ENCODE assay signal across 10 cellular contexts in genomic region chrX:45758319-45758718, GRCh38.
DNase-seq lines count a peak whose midpoint lies in the region; ATAC-seq and TF ChIP-seq lines count a peak whose summit lies in the region.
"Had no signal": no experiment of that assay in that cellular context is flagged by ENCODE, and none has a peak within 500 bp of the region (broad histone marks: within the 10 kb centered on the region; RNA-seq: fewer than 3 reads in every experiment).

No MANE protein-coding gene starts in this region.

- DNase-seq in GM12865 (ENCODE audit: low read depth) (peak; percentile 79), Panc1 (ENCODE audit: low read depth, low spot score) (no peak), amniotic stem cell (lab: John Stamatoyannopoulos, UW) (peak; percentile 59), non-pigmented ciliary epithelial cell (ENCODE audit: low read depth) (peak; percentile 74), lower leg skin (ENCODE audit: low spot score in 2 of 2) (no peak), COLO829 (ENCODE audit: low spot score) (no peak), NCI-H1105 treated with DMSO at 0.1 percent for 48 hours (lab: John Stamatoyannopoulos, UW) (no peak)

- H3K9me3 ChIP-seq in Panc1 (ENCODE audit: control insufficient read depth, insufficient read depth, low read depth, low read length), result no peaks in the 10 kb centered on the region

- BruUV-seq in Panc1 (replicated peaks; lab: Mats Ljungman, UMichigan), result no TSS peak

- ATAC-seq in HG02610 (IDR thresholded peaks at IDR 0.05; ENCODE audit: unreplicated experiment) (peak; percentile 31), Panc1 (peak; percentile 55)

- POLR2A ChIA-PET in Panc1 (lab: Charles Lee), result no interaction called here

- H3K36me3 ChIP-seq in Panc1 (ENCODE audit: control insufficient read depth, insufficient read depth, low read length), result peaks cover 6% of the 10 kb centered on the region; the same call in 1 of the 2 replicates

- H3K4me3 ChIP-seq in GM12865 (ENCODE audit: low read depth, low read length) (no peak overlapping the region), Panc1 (ENCODE audit: low read depth in 2 of 2, low read length in 2 of 2) (no peak overlapping the region), lower leg skin (ENCODE audit: low read depth, poor library complexity, severe bottlenecking) (no peak overlapping the region)
- H3K4me3 ChIP-seq: SK-N-MC had no signal

- TF ChIP-seq CTCF in GM12865 (IDR thresholded peaks at IDR 0.05; ENCODE audit: insufficient read depth, low read depth, low read length, missing control alignments) (no peak), Panc1 (IDR thresholded peaks at IDR 0.05) (no peak), lower leg skin (IDR thresholded peaks at IDR 0.05) (no peak)

- H3K4me1 ChIP-seq in Panc1 (ENCODE audit: control insufficient read depth, insufficient read depth, low read length), result peaks cover 18% of the 10 kb centered on the region
- H3K4me1 ChIP-seq: parathyroid adenoma had no signal

- CTCF ChIA-PET in Panc1 (lab: Charles Lee), result no interaction called here

- no peaks in the 10 kb centered on the region for H3K27me3 ChIP-seq in Panc1 (ENCODE audit: control insufficient read depth, insufficient read depth, low read length)

- H3K27ac ChIP-seq in Panc1 (ENCODE audit: low read length), result peak overlapping the region; percentile 54
- H3K27ac ChIP-seq: parathyroid adenoma, SK-N-MC had no signal

- in situ Hi-C loops in Panc1 (cut with HindIII; ENCODE audit: low pct_unique_long_range_greater_than_20kb, low sequenced_read_pairs), result no loop called here

- TF ChIP-seq POLR2A in lower leg skin (IDR thresholded peaks at IDR 0.05), result no peak

- WGBS in lower leg skin, 2 donors, result 73 to 87% methylated on average over 7 of the region's 7 CpGs

- intact Hi-C loops in Panc1 (cut with micrococcal nuclease; ENCODE audit: unreplicated experiment), result no loop called here
- intact Hi-C loops in lower leg skin (cut with DNase I; ENCODE audit: low total_unique reads), result no loop called here

Comparison
In these comparisons a context has a peak if more than half of its experiments do, and no peak if none do; other contexts are left out.
1. DNase-seq: peak in GM12865 (single experiment), amniotic stem cell (single experiment) and non-pigmented ciliary epithelial cell (single experiment); none in Panc1 (single experiment), lower leg skin (0 of 2), COLO829 (single experiment) and NCI-H1105 treated with DMSO at 0.1 percent for 48 hours (single experiment).